Comparison of ENCODE assay signal across 1 cellular context in the genomic region with DNA sequence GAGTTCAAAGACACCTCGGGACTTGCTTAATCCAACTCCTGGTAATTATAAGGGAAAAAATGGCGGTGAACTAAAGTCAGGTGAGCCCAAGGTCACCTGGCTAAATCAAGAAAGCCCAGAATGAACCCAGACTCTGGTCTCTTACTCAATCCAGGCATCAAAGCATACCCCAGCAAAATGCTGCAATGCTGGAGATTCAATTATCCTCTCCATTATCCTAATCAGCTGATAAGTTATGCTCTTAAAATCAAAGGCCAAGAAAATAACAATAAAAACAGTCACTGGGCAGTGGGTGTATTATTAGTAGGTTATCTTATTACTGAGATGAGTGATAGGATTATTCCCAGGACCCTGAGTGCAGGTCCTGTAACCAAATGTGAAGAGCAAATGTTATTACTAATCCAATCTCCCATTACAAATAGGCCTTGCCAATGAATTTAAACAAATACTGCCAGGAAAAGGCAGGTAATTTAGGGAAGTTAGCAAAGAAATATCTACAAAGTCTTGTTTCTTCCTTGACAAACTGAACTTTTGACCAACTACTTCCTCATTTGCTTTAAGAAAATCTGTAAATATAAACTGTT.
A peak's percentile ranks its signal among the peaks of the same experiment; 100 is the strongest.
TF ChIP-seq lines count a peak whose summit lies in the region.

No MANE protein-coding gene starts in this region.

TF ChIP-seq in SK-N-SH treated with all-trans-retinoic acid at 6 μM for 48 hours, 23 proteins besides CTCF, POLR2A, EP300 and RAD21 (continued from another document):
- TF ChIP-seq TCF4 (CRISPR knock-in tag; IDR thresholded peaks at IDR 0.05; ENCODE audit: borderline replicate concordance) (peak; percentile 69), POU6F1 (CRISPR knock-in tag; IDR thresholded peaks at IDR 0.05; ENCODE audit: borderline replicate concordance, low read depth) (no peak), RARB (CRISPR knock-in tag; IDR thresholded peaks at IDR 0.05) (no peak), ZC3H10 (CRISPR knock-in tag; IDR thresholded peaks at IDR 0.05) (no peak), ESRRG (CRISPR knock-in tag; IDR thresholded peaks at IDR 0.05) (no peak)
- TF ChIP-seq, protein P1, sequence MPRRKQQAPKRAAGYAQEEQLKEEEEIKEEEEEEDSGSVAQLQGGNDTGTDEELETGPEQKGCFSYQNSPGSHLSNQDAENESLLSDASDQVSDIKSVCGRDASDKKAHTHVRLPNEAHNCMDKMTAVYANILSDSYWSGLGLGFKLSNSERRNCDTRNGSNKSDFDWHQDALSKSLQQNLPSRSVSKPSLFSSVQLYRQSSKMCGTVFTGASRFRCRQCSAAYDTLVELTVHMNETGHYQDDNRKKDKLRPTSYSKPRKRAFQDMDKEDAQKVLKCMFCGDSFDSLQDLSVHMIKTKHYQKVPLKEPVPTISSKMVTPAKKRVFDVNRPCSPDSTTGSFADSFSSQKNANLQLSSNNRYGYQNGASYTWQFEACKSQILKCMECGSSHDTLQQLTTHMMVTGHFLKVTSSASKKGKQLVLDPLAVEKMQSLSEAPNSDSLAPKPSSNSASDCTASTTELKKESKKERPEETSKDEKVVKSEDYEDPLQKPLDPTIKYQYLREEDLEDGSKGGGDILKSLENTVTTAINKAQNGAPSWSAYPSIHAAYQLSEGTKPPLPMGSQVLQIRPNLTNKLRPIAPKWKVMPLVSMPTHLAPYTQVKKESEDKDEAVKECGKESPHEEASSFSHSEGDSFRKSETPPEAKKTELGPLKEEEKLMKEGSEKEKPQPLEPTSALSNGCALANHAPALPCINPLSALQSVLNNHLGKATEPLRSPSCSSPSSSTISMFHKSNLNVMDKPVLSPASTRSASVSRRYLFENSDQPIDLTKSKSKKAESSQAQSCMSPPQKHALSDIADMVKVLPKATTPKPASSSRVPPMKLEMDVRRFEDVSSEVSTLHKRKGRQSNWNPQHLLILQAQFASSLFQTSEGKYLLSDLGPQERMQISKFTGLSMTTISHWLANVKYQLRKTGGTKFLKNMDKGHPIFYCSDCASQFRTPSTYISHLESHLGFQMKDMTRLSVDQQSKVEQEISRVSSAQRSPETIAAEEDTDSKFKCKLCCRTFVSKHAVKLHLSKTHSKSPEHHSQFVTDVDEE (CRISPR knock-in tag; IDR thresholded peaks at IDR 0.05) = peak; percentile 92
